In the genomic region with DNA sequence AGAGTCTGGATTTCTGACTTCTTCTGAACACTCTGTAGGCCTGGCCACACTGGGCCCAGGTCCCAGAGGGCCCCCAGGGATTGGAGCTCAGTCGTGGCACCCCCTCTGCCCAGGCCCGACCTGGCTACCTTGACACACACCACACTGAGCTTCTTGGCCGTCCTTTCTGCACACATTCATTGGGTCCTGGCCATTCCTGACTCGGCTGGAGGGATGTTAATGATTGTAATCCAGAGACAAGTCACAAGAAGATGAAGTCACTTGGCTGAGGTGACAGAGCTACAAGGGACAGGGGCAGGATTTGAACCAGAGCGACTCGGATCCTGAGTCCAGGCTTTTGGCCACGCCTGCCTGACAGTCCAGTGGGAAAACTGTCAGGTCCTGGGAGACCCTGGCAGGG, we compare ENCODE assay signal across 15 cellular contexts.
"Had no signal": no experiment of that assay in that cellular context is flagged by ENCODE, and none has a peak within 500 bp of the region (broad histone marks: within the 10 kb centered on the region; RNA-seq: fewer than 3 reads in every experiment).

No MANE protein-coding gene starts in this region.

- H3K36me3 ChIP-seq: esophagus squamous epithelium, left lung had no signal

- H3K27me3 Mint-ChIP-seq: activated CD8-positive, alpha-beta memory T cell treated with anti-CD3 and anti-CD28 coated beads, Interleukin-2, amount 10 ng/mL, durations not matched to agents 7 days and 5 days; activated naive CD8-positive, alpha-beta T cell; T-helper 17 cell had no signal

- ATAC-seq: activated CD8-positive, alpha-beta memory T cell treated with anti-CD3 and anti-CD28 coated beads, Interleukin-2, amount 10 ng/mL, durations not matched to agents 7 days and 5 days; activated T-cell treated with anti-CD3 and anti-CD28 coated beads, Interleukin-2, amount 50 U/mL, for 4 hours; foreskin keratinocyte; left lung; T-helper 17 cell had no signal

- H3K36me3 Mint-ChIP-seq: activated CD8-positive, alpha-beta memory T cell treated with anti-CD3 and anti-CD28 coated beads, Interleukin-2, amount 10 ng/mL, durations not matched to agents 7 days and 5 days; activated naive CD8-positive, alpha-beta T cell had no signal

- H3K4me3 Mint-ChIP-seq: activated CD8-positive, alpha-beta memory T cell treated with anti-CD3 and anti-CD28 coated beads, Interleukin-2, amount 10 ng/mL, durations not matched to agents 7 days and 5 days; activated naive CD8-positive, alpha-beta T cell; activated T-cell treated with anti-CD3 and anti-CD28 coated beads, Interleukin-2, amount 50 U/mL, for 4 hours; T-helper 17 cell had no signal

- H3K9me3 ChIP-seq: esophagus squamous epithelium, left lung had no signal

- H3K27me3 ChIP-seq: esophagus squamous epithelium, foreskin keratinocyte, left lung had no signal

- H3K4me1 ChIP-seq: esophagus squamous epithelium, foreskin keratinocyte had no signal

- H3K27ac ChIP-seq: esophagus squamous epithelium, foreskin keratinocyte, left lung had no signal

- DNase-seq: activated CD4-positive, alpha-beta T cell treated with anti-CD3 and anti-CD28 coated beads, Interleukin-2, amount 50 U/mL, for 48 hours; activated CD8-positive, alpha-beta memory T cell treated with anti-CD3 and anti-CD28 coated beads, Interleukin-2, amount 10 ng/mL, durations not matched to agents 7 days and 5 days; activated gamma-delta T cell; activated T-cell treated with anti-CD3 and anti-CD28 coated beads, Interleukin-2, amount 50 U/mL, for 4 hours; amygdala; esophagus squamous epithelium; foreskin keratinocyte; head of caudate nucleus; left lung; mesendoderm; retina; small intestine; T-helper 17 cell; trophoblast cell had no signal

- H3K27ac Mint-ChIP-seq: activated CD8-positive, alpha-beta memory T cell treated with anti-CD3 and anti-CD28 coated beads, Interleukin-2, amount 10 ng/mL, durations not matched to agents 7 days and 5 days; activated naive CD8-positive, alpha-beta T cell; T-helper 17 cell had no signal

- H3K4me3 ChIP-seq: esophagus squamous epithelium, left lung had no signal
